In genomic region chr17:73266796-73267195, GRCh38 we compare ENCODE assay signal across 2 cellular contexts.
TF ChIP-seq lines count a peak whose summit lies in the region.

No MANE protein-coding gene starts in this region.

TF ChIP-seq in SK-N-SH, 30 proteins besides CTCF, POLR2A, EP300 and RAD21 (continued from another document):
- no peak for TF ChIP-seq EZH2phosphoT487 (IDR thresholded peaks at IDR 0.05; ENCODE audit: borderline replicate concordance, low read depth)
- no peak for TF ChIP-seq RXRA (IDR thresholded peaks at IDR 0.05; ENCODE audit: borderline replicate concordance, low read depth)
- no peak for TF ChIP-seq FOXM1 (IDR thresholded peaks at IDR 0.05; ENCODE audit: low read depth)
- no peak for TF ChIP-seq MEF2A (IDR thresholded peaks at IDR 0.05; ENCODE audit: borderline replicate concordance, low read depth)
- no peak for TF ChIP-seq POLR2AphosphoS5 (IDR thresholded peaks at IDR 0.05; ENCODE audit: low read depth, low read length)
- TF ChIP-seq MXI1 (IDR thresholded peaks at IDR 0.05; ENCODE audit: low read depth, low read length), result no peak
- no peak for TF ChIP-seq TEAD4 (IDR thresholded peaks at IDR 0.05; ENCODE audit: borderline replicate concordance, insufficient read depth)
- TF ChIP-seq GABPA (IDR thresholded peaks at IDR 0.05; ENCODE audit: low read depth), result no peak

TF ChIP-seq in SK-N-SH treated with all-trans-retinoic acid at 6 μM for 48 hours, 23 proteins besides CTCF, POLR2A, EP300 and RAD21 (continued from another document):
- TF ChIP-seq ARNTL (CRISPR knock-in tag; IDR thresholded peaks at IDR 0.05; ENCODE audit: borderline replicate concordance, low read depth), result no peak
- TF ChIP-seq SNAI2 (CRISPR knock-in tag; IDR thresholded peaks at IDR 0.05), result no peak
- TF ChIP-seq ESRRG (CRISPR knock-in tag; IDR thresholded peaks at IDR 0.05), result no peak
- TF ChIP-seq BACH2 (CRISPR knock-in tag; IDR thresholded peaks at IDR 0.05; ENCODE audit: borderline replicate concordance), result no peak
- no peak for TF ChIP-seq CREB5 (CRISPR knock-in tag; IDR thresholded peaks at IDR 0.05; ENCODE audit: low read depth)
- TF ChIP-seq ZFP3 (CRISPR knock-in tag; IDR thresholded peaks at IDR 0.05), result no peak
- no peak for TF ChIP-seq POU6F1 (CRISPR knock-in tag; IDR thresholded peaks at IDR 0.05; ENCODE audit: borderline replicate concordance, low read depth)
- TF ChIP-seq TCF4 (CRISPR knock-in tag; IDR thresholded peaks at IDR 0.05; ENCODE audit: borderline replicate concordance), result no peak
